1 cellular context compared by ENCODE assay signal in the genomic region with DNA sequence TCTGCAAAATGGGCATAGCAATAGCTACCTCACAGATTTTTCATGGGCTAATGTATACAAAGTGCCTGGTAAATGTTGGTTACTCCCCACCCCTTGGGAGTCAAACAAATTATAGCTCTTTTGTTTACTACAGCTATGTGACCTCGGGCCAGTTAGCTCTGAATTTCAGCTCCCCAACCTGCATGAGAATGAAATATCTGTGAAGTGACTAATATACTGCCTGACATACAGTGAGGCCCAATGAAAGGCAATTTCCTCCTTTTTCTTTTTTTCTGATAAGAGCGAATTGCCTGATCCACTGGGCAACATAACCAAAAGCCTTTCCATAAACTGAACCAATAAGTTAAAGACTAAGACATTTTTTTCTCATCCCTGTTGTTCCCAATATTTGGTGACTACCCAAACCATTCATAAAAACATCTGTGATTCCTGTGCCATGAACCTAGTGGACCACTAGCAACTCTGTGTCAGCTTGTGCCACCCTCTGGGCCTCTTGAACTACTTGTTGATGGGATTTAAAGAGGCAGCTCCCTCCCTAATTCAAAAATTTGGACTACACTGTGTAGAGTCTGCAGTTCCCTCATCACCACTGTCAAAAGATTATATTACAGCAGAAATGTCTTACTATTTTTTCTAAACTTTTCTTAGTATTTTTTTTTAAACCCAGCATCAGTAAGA.
TF ChIP-seq lines count a peak whose summit lies in the region.

No MANE protein-coding gene starts in this region.

TF ChIP-seq in H1, 55 proteins besides CTCF, POLR2A, EP300 and RAD21:
- TF ChIP-seq SIRT6 (IDR thresholded peaks at IDR 0.05; ENCODE audit: low read length), result no peak
- no peak for TF ChIP-seq EZH2 (IDR thresholded peaks at IDR 0.05; ENCODE audit: low read depth, low read length, severe bottlenecking)
- TF ChIP-seq TBP (IDR thresholded peaks at IDR 0.05; ENCODE audit: low read depth, low read length), result no peak
- no peak for TF ChIP-seq SP2 (IDR thresholded peaks at IDR 0.05; ENCODE audit: low read length)
- TF ChIP-seq E2F6 (IDR thresholded peaks at IDR 0.05), result no peak
- no peak for TF ChIP-seq RNF2 (IDR thresholded peaks at IDR 0.05; ENCODE audit: borderline replicate concordance, low read depth, low read length, missing control alignments, poor library complexity, severe bottlenecking)
- no peak for TF ChIP-seq BRCA1 (IDR thresholded peaks at IDR 0.05; ENCODE audit: low read depth, low read length)
- no peak for TF ChIP-seq HDAC6 (IDR thresholded peaks at IDR 0.05; ENCODE audit: low read depth, low read length)
- TF ChIP-seq CBX8 (IDR thresholded peaks at IDR 0.05; ENCODE audit: borderline replicate concordance, low read depth, low read length), result no peak
